Comparison of ENCODE assay signal across 2 cellular contexts in the genomic region with DNA sequence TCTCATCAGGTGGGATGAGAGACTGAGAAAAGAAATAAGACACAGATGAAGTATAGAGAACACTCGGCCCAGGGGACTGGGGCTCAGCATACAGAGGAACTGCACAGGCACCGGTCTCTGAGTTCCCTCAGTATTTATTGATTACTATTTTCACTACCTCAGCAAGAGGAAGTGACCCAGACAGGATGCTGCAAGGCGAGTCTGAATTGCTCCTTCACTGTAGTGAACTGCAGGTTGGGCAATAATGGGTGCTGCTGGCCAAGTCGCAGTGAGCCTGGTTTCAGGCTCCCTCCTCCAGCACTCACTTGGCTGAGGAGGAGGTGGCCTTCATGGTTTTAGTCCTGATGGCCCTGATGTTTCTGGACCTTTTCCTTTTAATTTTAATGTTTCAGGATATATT.
TF ChIP-seq lines count a peak whose summit lies in the region.

No MANE protein-coding gene starts in this region.

TF ChIP-seq in HepG2, 621 proteins besides CTCF, POLR2A, EP300 and RAD21 (continued from another document):
- TF ChIP-seq, protein P1, sequence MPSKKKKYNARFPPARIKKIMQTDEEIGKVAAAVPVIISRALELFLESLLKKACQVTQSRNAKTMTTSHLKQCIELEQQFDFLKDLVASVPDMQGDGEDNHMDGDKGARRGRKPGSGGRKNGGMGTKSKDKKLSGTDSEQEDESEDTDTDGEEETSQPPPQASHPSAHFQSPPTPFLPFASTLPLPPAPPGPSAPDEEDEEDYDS (CRISPR knock-in tag; IDR thresholded peaks at IDR 0.05), result no peak
- TF ChIP-seq SETDB1 (CRISPR knock-in tag; IDR thresholded peaks at IDR 0.05; ENCODE audit: borderline replicate concordance) (no peak), CHD4 (IDR thresholded peaks at IDR 0.05; ENCODE audit: borderline replicate concordance, low read length) (no peak), ZNF547 (CRISPR knock-in tag; IDR thresholded peaks at IDR 0.05) (no peak), SUZ12 (IDR thresholded peaks at IDR 0.05; ENCODE audit: low read depth, low read length) (no peak), MEIS2 (CRISPR knock-in tag; IDR thresholded peaks at IDR 0.05) (no peak), SP2 (CRISPR knock-in tag; IDR thresholded peaks at IDR 0.05) (no peak), LCORL (IDR thresholded peaks at IDR 0.05) (no peak), LCORL (CRISPR knock-in tag; IDR thresholded peaks at IDR 0.05) (no peak), ZNF776 (CRISPR knock-in tag; IDR thresholded peaks at IDR 0.05) (no peak), HDAC1 (CRISPR knock-in tag; IDR thresholded peaks at IDR 0.05) (no peak)
- TF ChIP-seq, protein P2, sequence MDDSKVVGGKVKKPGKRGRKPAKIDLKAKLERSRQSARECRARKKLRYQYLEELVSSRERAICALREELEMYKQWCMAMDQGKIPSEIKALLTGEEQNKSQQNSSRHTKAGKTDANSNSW (CRISPR knock-in tag; IDR thresholded peaks at IDR 0.05; ENCODE audit: borderline replicate concordance), result no peak
- TF ChIP-seq, protein P3, sequence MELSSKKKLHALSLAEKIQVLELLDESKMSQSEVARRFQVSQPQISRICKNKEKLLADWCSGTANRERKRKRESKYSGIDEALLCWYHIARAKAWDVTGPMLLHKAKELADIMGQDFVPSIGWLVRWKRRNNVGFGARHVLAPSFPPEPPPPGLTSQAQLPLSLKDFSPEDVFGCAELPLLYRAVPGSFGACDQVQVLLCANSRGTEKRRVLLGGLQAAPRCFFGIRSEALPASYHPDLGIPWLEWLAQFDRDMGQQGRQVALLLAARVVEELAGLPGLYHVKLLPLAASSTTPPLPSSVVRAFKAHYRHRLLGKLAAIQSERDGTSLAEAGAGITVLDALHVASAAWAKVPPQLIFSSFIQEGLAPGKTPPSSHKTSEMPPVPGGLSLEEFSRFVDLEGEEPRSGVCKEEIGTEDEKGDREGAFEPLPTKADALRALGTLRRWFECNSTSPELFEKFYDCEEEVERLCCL (CRISPR knock-in tag; IDR thresholded peaks at IDR 0.05; ENCODE audit: borderline replicate concordance), result no peak

TF ChIP-seq in HEK293T, 16 proteins besides CTCF, POLR2A, EP300 and RAD21 (continued from another document):
- TF ChIP-seq L3MBTL2 (conservative IDR thresholded peaks at IDR 0.05) (no peak), BHLHE40 (IDR thresholded peaks at IDR 0.05; ENCODE audit: borderline replicate concordance) (no peak), LEF1 (IDR thresholded peaks at IDR 0.05; ENCODE audit: borderline replicate concordance) (no peak), HDGF (IDR thresholded peaks at IDR 0.05; ENCODE audit: borderline replicate concordance) (no peak), SP1 (IDR thresholded peaks at IDR 0.05) (no peak), FOXK2 (IDR thresholded peaks at IDR 0.05) (no peak), ZNF384 (IDR thresholded peaks at IDR 0.05) (no peak), TARDBP (IDR thresholded peaks at IDR 0.05) (no peak)
- TF ChIP-seq, protein P4, sequence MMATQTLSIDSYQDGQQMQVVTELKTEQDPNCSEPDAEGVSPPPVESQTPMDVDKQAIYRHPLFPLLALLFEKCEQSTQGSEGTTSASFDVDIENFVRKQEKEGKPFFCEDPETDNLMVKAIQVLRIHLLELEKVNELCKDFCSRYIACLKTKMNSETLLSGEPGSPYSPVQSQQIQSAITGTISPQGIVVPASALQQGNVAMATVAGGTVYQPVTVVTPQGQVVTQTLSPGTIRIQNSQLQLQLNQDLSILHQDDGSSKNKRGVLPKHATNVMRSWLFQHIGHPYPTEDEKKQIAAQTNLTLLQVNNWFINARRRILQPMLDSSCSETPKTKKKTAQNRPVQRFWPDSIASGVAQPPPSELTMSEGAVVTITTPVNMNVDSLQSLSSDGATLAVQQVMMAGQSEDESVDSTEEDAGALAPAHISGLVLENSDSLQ (IDR thresholded peaks at IDR 0.05), result no peak
TF ChIP-seq in HEK293T: peak in this region for 0.
